ENCODE assay signal across 9 cellular contexts in the genomic region with DNA sequence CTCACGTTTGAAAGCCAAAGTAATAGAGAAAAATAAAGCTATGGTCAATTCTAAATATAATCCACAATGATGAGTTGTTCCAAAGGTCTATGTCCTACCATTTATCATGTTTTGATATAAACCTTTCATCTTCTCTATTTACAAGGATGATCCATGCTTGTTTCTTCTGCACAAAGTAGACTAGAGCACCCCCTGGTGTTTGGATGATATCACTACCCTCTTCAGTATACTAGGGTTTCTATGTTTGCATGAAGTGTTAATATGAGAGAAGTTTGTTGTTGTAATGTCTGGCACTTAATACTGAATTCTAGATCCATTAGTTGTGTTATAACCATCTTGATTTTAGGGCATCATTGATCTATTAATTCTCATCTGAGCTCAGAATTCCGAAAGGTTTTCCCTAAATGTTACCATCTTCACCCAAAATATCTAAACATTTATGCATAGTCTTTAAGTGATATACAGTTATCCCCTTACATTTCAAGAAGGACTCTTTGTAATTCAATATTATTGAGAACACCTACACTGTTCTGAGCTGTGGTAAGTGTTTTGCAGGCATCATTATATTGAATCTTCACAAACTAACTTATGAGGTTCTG. TPM values are rescaled to one million over a fixed set of nuclear protein-coding genes. Genes with fewer than 3 reads are reported as not detected.
DNase-seq lines count a peak whose midpoint lies in the region; ATAC-seq, FAIRE-seq and TF ChIP-seq lines count a peak whose summit lies in the region.
"Had no signal": no experiment of that assay in that cellular context is flagged by ENCODE, and none has a peak within 500 bp of the region (broad histone marks: within the 10 kb centered on the region; RNA-seq: fewer than 3 reads in every experiment).

No MANE protein-coding gene starts in this region.

- H3K4me1 ChIP-seq in Karpas-422 (ENCODE audit: low read length) (no peaks in the 10 kb centered on the region), RWPE2 (ENCODE audit: insufficient read depth, poor library complexity, severe bottlenecking) (no peaks in the 10 kb centered on the region), foreskin keratinocyte (no peaks in the 10 kb centered on the region)

- H3K9ac ChIP-seq in Karpas-422 (ENCODE audit: low read length): no peak overlapping the region

- no peak for FAIRE-seq in GM12891 (lab: Jason Lieb, UNC)
- peak; percentile 23 for FAIRE-seq in urothelium cell line (lab: Jason Lieb, UNC)

- H3K36me3 ChIP-seq in Karpas-422 (ENCODE audit: insufficient read depth, low read length): no peaks in the 10 kb centered on the region
- H3K36me3 ChIP-seq in RWPE2 (ENCODE audit: low read depth): no peaks in the 10 kb centered on the region

- H3K9me2 ChIP-seq in Karpas-422 (replicated peaks; ENCODE audit: insufficient read depth, low read length): no peaks in the 10 kb centered on the region

- H3K9me3 ChIP-seq in Karpas-422 (ENCODE audit: low read length) (no peaks in the 10 kb centered on the region), RWPE2 (ENCODE audit: severe bottlenecking) (no peaks in the 10 kb centered on the region)

- H3K79me2 ChIP-seq in Karpas-422 (ENCODE audit: low read length): no peaks in the 10 kb centered on the region

- H2AFZ ChIP-seq in Karpas-422 (ENCODE audit: low read length): no peak overlapping the region

- no peak overlapping the region for H3K27ac ChIP-seq in Karpas-422 (ENCODE audit: low read length)
- no peak overlapping the region for H3K27ac ChIP-seq in RWPE2 (ENCODE audit: poor library complexity, severe bottlenecking)
- no peak overlapping the region for H3K27ac ChIP-seq in foreskin keratinocyte

- no peaks in the 10 kb centered on the region for H3K27me3 ChIP-seq in Karpas-422 (ENCODE audit: low read length)
- no peaks in the 10 kb centered on the region for H3K27me3 ChIP-seq in RWPE2 (ENCODE audit: insufficient read depth, poor library complexity, severe bottlenecking)
- no peaks in the 10 kb centered on the region for H3K27me3 ChIP-seq in foreskin keratinocyte

- TF ChIP-seq POLR2A in GM12891 (IDR thresholded peaks at IDR 0.05; ENCODE audit: low read depth, low read length): no peak

- H4K20me1 ChIP-seq in Karpas-422 (ENCODE audit: insufficient read depth, low read depth, low read length): no peaks in the 10 kb centered on the region

- peak; percentile 82 for ATAC-seq in RWPE2 (ENCODE audit: low read depth)
- peak; percentile 82 for ATAC-seq in foreskin keratinocyte
- ATAC-seq in GM18861 (IDR thresholded peaks at IDR 0.05; ENCODE audit: unreplicated experiment): no peak

- H3K4me3 ChIP-seq in Karpas-422 (ENCODE audit: low read length) (no peak overlapping the region), RWPE2 (ENCODE audit: severe bottlenecking) (no peak overlapping the region)

- H3K4me2 ChIP-seq in Karpas-422 (ENCODE audit: low read depth, low read length, poor library complexity, severe bottlenecking): no peak overlapping the region

- TF ChIP-seq CTCF in RWPE2 (IDR thresholded peaks at IDR 0.05; ENCODE audit: poor library complexity, severe bottlenecking) (peak; percentile 90), foreskin keratinocyte (conservative IDR thresholded peaks at IDR 0.05) (peak; percentile 95)

- peak; percentile 4 for DNase-seq in GM12891 (ENCODE audit: insufficient read length, low spot score)
- peak; percentile 80 for DNase-seq in Karpas-422
- no peak for DNase-seq in RWPE2 (ENCODE audit: low spot score)
- peak in 1 of 2 donors; percentile 42 for DNase-seq in foreskin keratinocyte
- peak; percentile 33 for DNase-seq in urothelium cell line (ENCODE audit: low spot score)
- no peak for DNase-seq in stimulated activated CD4-positive, alpha-beta T cell treated with anti-CD3 and anti-CD28 coated beads, Interleukin-1b, Interleukin-23, amount 100 ng/mL, for 48 hours
- no peak for DNase-seq in OCI-M2 (lab: John Stamatoyannopoulos, UW; ENCODE audit: unreplicated experiment)

TF ChIP-seq in GM12891, 5 proteins besides CTCF, POLR2A, EP300 and RAD21:
- TF ChIP-seq POLR2AphosphoS5 (IDR thresholded peaks at IDR 0.05; ENCODE audit: low read depth, low read length) (no peak), POU2F2 (IDR thresholded peaks at IDR 0.05; ENCODE audit: low read depth, low read length) (no peak), PAX5 (IDR thresholded peaks at IDR 0.05; ENCODE audit: insufficient read depth, low read length, severe bottlenecking) (no peak), TAF1 (IDR thresholded peaks at IDR 0.05; ENCODE audit: low read depth, low read length) (no peak)

RNA-seq across cellular contexts. Expression of gene CLDN8, which starts 21.1 kb away (rescaled TPM):
- polyA plus RNA-seq in GM12891 (2012; ENCODE audit: low read depth, missing spikeins): not detected
- total RNA-seq in Karpas-422 (2014; rRNA removed; shearing (Covaris generic); ENCODE audit: low replicate concordance): not detected in 2 replicates
- total RNA-seq in foreskin keratinocyte: not detected in 2 replicates
- not detected in 2 replicates for polyA plus RNA-seq in foreskin keratinocyte
- total RNA-seq: myocyte had no signal

RNA-seq across cellular contexts. Expression of gene CLDN17, which starts 28.2 kb away (rescaled TPM):
- polyA plus RNA-seq in GM12891 (2012; ENCODE audit: low read depth, missing spikeins): not detected
- total RNA-seq in Karpas-422 (2014; rRNA removed; shearing (Covaris generic); ENCODE audit: low replicate concordance): not detected in 2 replicates
- 0.07 TPM in 1 of 2 replicates, not detected in the other for total RNA-seq in foreskin keratinocyte
- 0.04 TPM in 1 of 2 replicates, not detected in the other for polyA plus RNA-seq in foreskin keratinocyte
- total RNA-seq: myocyte had no signal

Comparison
In these comparisons a context has a peak if more than half of its experiments do, and no peak if none do; other contexts are left out.
1. DNase-seq: peak in GM12891 (single experiment), Karpas-422 (single experiment) and urothelium cell line (single experiment); none in RWPE2 (single experiment), stimulated activated CD4-positive, alpha-beta T cell treated with anti-CD3 and anti-CD28 coated beads, Interleukin-1b, Interleukin-23, amount 100 ng/mL, for 48 hours (single experiment) and OCI-M2 (single experiment).